ENCODE assay signal across 13 cellular contexts in genomic region chr20:8414611-8415274, GRCh38.
A peak's percentile ranks its signal among the peaks of the same experiment; 100 is the strongest.
DNase-seq lines count a peak whose midpoint lies in the region; ATAC-seq and TF ChIP-seq lines count a peak whose summit lies in the region.
"Had no signal": no experiment of that assay in that cellular context is flagged by ENCODE, and none has a peak within 500 bp of the region (broad histone marks: within the 10 kb centered on the region; RNA-seq: fewer than 3 reads in every experiment).

No MANE protein-coding gene starts in this region.

- no peak for TF ChIP-seq EP300 in esophagus muscularis mucosa (IDR thresholded peaks at IDR 0.05)

- no peak overlapping the region for H4K8ac ChIP-seq in trophoblast cell (ENCODE audit: low read depth, low read length)

- H3K27me3 ChIP-seq in MG63, result no peaks in the 10 kb centered on the region
- H3K27me3 ChIP-seq in adipocyte (replicated peaks; ENCODE audit: control insufficient read depth, insufficient read depth, low read length), result no peaks in the 10 kb centered on the region
- no peaks in the 10 kb centered on the region for H3K27me3 ChIP-seq in esophagus muscularis mucosa
- no peaks in the 10 kb centered on the region for H3K27me3 ChIP-seq in trophoblast cell (ENCODE audit: insufficient read depth, low read length)

- H3K79me1 ChIP-seq in trophoblast cell (ENCODE audit: low read length), result no peaks in the 10 kb centered on the region

- no peak overlapping the region for H3K27ac ChIP-seq in esophagus muscularis mucosa (replicated peaks in 1 of 4)
- H3K27ac ChIP-seq in trophoblast cell (ENCODE audit: low read depth, low read length), result no peak overlapping the region
- H3K27ac ChIP-seq: lower lobe of right lung had no signal

- H2BK5ac ChIP-seq in trophoblast cell (ENCODE audit: low read depth, low read length, poor library complexity), result no peak overlapping the region

- H3K23ac ChIP-seq in trophoblast cell (ENCODE audit: low read length), result no peak overlapping the region

- no peak overlapping the region for H3K4me3 Mint-ChIP-seq in activated T-cell treated with anti-CD3 and anti-CD28 coated beads, Interleukin-2, amount 50 U/mL, for 4 hours
- H3K4me3 Mint-ChIP-seq: activated T-cell treated with anti-CD3 and anti-CD28 coated beads, Interleukin-2, amount 50 U/mL, for 24 hours; T-helper 1 cell treated with Interleukin-12 subunit alpha and Interleukin-12 subunit beta and Interleukin-4 antibody, amounts not matched to agents 30 μg/mL and 1 μg/mL, for 36 hours had no signal

- intact Hi-C loops in esophagus muscularis mucosa (cut with DNase I), result no loop called here

- H3K4ac ChIP-seq in trophoblast cell (ENCODE audit: low read depth, low read length), result no peak overlapping the region

- no peaks in the 10 kb centered on the region for H3K9me3 Mint-ChIP-seq in activated T-cell treated with anti-CD3 and anti-CD28 coated beads, Interleukin-2, amount 50 U/mL, for 4 hours
- H3K9me3 Mint-ChIP-seq: activated T-cell treated with anti-CD3 and anti-CD28 coated beads, Interleukin-2, amount 50 U/mL, for 24 hours; T-helper 1 cell treated with Interleukin-12 subunit alpha and Interleukin-12 subunit beta and Interleukin-4 antibody, amounts not matched to agents 30 μg/mL and 1 μg/mL, for 36 hours had no signal

- no peak overlapping the region for H2AFZ ChIP-seq in trophoblast cell (ENCODE audit: insufficient read depth, low read length, poor library complexity)

- no peak for ATAC-seq in GM21786 (IDR thresholded peaks at IDR 0.05; ENCODE audit: unreplicated experiment)
- ATAC-seq in activated T-cell treated with anti-CD3 and anti-CD28 coated beads, Interleukin-2, amount 50 U/mL, for 4 hours, result no peak
- ATAC-seq: lower lobe of right lung had no signal

- no peaks in the 10 kb centered on the region for H3K27me3 Mint-ChIP-seq in activated T-cell treated with anti-CD3 and anti-CD28 coated beads, Interleukin-2, amount 50 U/mL, for 4 hours (ENCODE audit: low read depth)
- H3K27me3 Mint-ChIP-seq: activated T-cell treated with anti-CD3 and anti-CD28 coated beads, Interleukin-2, amount 50 U/mL, for 24 hours had no signal

- TF ChIP-seq CTCF in esophagus muscularis mucosa (IDR thresholded peaks at IDR 0.05), result no peak

- H3K18ac ChIP-seq in trophoblast cell (ENCODE audit: low read length), result no peak overlapping the region

- H3K36me3 ChIP-seq in MG63, result no peaks in the 10 kb centered on the region
- H3K36me3 ChIP-seq in adipocyte (ENCODE audit: control insufficient read depth, insufficient read depth, low read length, severe bottlenecking), result no peaks in the 10 kb centered on the region
- no peaks in the 10 kb centered on the region for H3K36me3 ChIP-seq in esophagus muscularis mucosa
- H3K36me3 ChIP-seq in trophoblast cell (ENCODE audit: control insufficient read depth in 1 of 2, insufficient read depth in 2 of 2, low read length in 2 of 2), result no peaks in the 10 kb centered on the region
- H3K36me3 ChIP-seq: lower lobe of right lung had no signal

- H2AK5ac ChIP-seq in trophoblast cell (ENCODE audit: low read length), result no peak overlapping the region

- H3K4me1 ChIP-seq in adipocyte (ENCODE audit: control insufficient read depth, insufficient read depth, low read length) (peaks cover 10% of the 10 kb centered on the region), esophagus muscularis mucosa (peaks cover 3 to 21% (median 11%) of the 10 kb centered on the region in 4 donors), trophoblast cell (ENCODE audit: control insufficient read depth in 1 of 2, insufficient read depth in 2 of 2, low read length in 2 of 2) (no peaks in the 10 kb centered on the region)
- H3K4me1 ChIP-seq: lower lobe of right lung had no signal

- H4K12ac ChIP-seq in trophoblast cell (ENCODE audit: low read depth, low read length), result no peak overlapping the region

- no peak overlapping the region for H4K91ac ChIP-seq in trophoblast cell (ENCODE audit: low read depth, low read length)

- no peak overlapping the region for H2BK120ac ChIP-seq in trophoblast cell (ENCODE audit: insufficient read depth, low read length, poor library complexity)

- TF ChIP-seq POLR2A in esophagus muscularis mucosa (IDR thresholded peaks at IDR 0.05; ENCODE audit: low read depth), result no peak

- H3K4me3 ChIP-seq in MG63, result no peak overlapping the region
- H3K4me3 ChIP-seq in adipocyte (ENCODE audit: low read length), result no peak overlapping the region
- no peak overlapping the region for H3K4me3 ChIP-seq in esophagus muscularis mucosa
- H3K4me3 ChIP-seq in trophoblast cell (ENCODE audit: low read depth, low read length), result no peak overlapping the region
- H3K4me3 ChIP-seq: lower lobe of right lung had no signal

- no peaks in the 10 kb centered on the region for H3K9me3 ChIP-seq in MG63
- no peaks in the 10 kb centered on the region for H3K9me3 ChIP-seq in adipocyte (ENCODE audit: control insufficient read depth, low read length)
- no peaks in the 10 kb centered on the region for H3K9me3 ChIP-seq in esophagus muscularis mucosa
- H3K9me3 ChIP-seq in trophoblast cell (ENCODE audit: insufficient read depth, low read depth, low read length), result no peaks in the 10 kb centered on the region
- H3K9me3 ChIP-seq: lower lobe of right lung had no signal

- H3K9ac ChIP-seq in adipocyte (ENCODE audit: low read length), result no peak overlapping the region
- H3K9ac ChIP-seq in trophoblast cell (ENCODE audit: low read length), result no peak overlapping the region

- H3K4me1 Mint-ChIP-seq in activated T-cell treated with anti-CD3 and anti-CD28 coated beads, Interleukin-2, amount 50 U/mL, for 4 hours (ENCODE audit: low read depth), result no peaks in the 10 kb centered on the region

- no peaks in the 10 kb centered on the region for H3K79me2 ChIP-seq in trophoblast cell (ENCODE audit: control insufficient read depth, insufficient read depth, low read length, poor library complexity)

- H3K14ac ChIP-seq in trophoblast cell (ENCODE audit: low read length), result no peak overlapping the region

- H3K36me3 Mint-ChIP-seq in activated T-cell treated with anti-CD3 and anti-CD28 coated beads, Interleukin-2, amount 50 U/mL, for 4 hours (ENCODE audit: insufficient read depth), result no peaks in the 10 kb centered on the region

- peak; percentile 55 for DNase-seq in DMS53 treated with DMSO at 0.1 percent for 48 hours (lab: John Stamatoyannopoulos, UW; ENCODE audit: unreplicated experiment)
- peak; percentile 43 for DNase-seq in MG63
- peak; percentile 76 for DNase-seq in adipocyte (ENCODE audit: low read depth)
- DNase-seq in kidney tubule cell (ENCODE audit: low spot score), result peak; percentile 76
- no peak for DNase-seq in esophagus muscularis mucosa (ENCODE audit: extremely low spot score)
- no peak for DNase-seq in trophoblast cell
- no peak for DNase-seq in activated T-cell treated with anti-CD3 and anti-CD28 coated beads, Interleukin-2, amount 50 U/mL, for 4 hours
- DNase-seq: activated T-cell treated with anti-CD3 and anti-CD28 coated beads, Interleukin-2, amount 50 U/mL, for 24 hours; GF-D8; lower lobe of right lung; stimulated activated CD4-positive, alpha-beta T cell treated with anti-CD3 and anti-CD28 coated beads, Interleukin-12 subunit alpha, Interleukin-12 subunit beta, amount 100 ng/mL, for 4 hours had no signal

- H3K4me2 ChIP-seq in trophoblast cell (ENCODE audit: low read length), result no peak overlapping the region

- H2BK12ac ChIP-seq in trophoblast cell (ENCODE audit: low read length), result no peak overlapping the region

Comparison
In these comparisons a context has a peak if more than half of its experiments do, and no peak if none do; other contexts are left out.
1. DNase-seq: peak in DMS53 treated with DMSO at 0.1 percent for 48 hours (single experiment), MG63 (single experiment), adipocyte (single experiment) and kidney tubule cell (single experiment); none in esophagus muscularis mucosa (single experiment), trophoblast cell (0 of 2) and activated T-cell treated with anti-CD3 and anti-CD28 coated beads, Interleukin-2, amount 50 U/mL, for 4 hours (single experiment).